In the genomic region with DNA sequence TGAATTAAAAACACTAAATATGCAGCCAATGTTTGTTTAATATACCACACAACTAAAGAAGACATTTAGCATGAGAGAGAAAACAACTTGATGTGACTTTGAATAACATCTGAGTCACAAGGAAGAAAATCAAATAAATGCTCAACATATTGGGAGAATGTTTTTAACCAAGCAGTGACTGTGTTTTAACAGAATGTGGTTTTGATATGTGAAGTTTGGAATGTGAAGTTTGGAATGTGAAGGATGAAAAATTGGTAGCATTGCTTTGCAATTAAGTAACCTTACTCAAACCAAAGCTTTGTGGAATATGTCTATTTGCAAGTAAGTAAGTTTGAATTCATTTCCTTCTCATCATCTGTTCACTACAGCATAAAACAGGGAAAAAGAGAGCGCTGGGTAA, we compare ENCODE assay signal across 18 cellular contexts.
DNase-seq lines count a peak whose midpoint lies in the region; ATAC-seq and TF ChIP-seq lines count a peak whose summit lies in the region.
"Had no signal": no experiment of that assay in that cellular context is flagged by ENCODE, and none has a peak within 500 bp of the region (broad histone marks: within the 10 kb centered on the region; RNA-seq: fewer than 3 reads in every experiment).

No MANE protein-coding gene starts in this region.

- no peaks in the 10 kb centered on the region for H3K27me3 ChIP-seq in mammary epithelial cell (ENCODE audit: insufficient read depth, low read length)
- H3K27me3 ChIP-seq: ascending aorta; BLaER1 treated with 17β-estradiol and CSF1 and Interleukin-3, amounts not matched to agents 10 nM and 100 nM had no signal

- no peak overlapping the region for H3K4me2 ChIP-seq in mammary epithelial cell (ENCODE audit: insufficient read depth, low read depth, low read length)
- H3K4me2 ChIP-seq: BLaER1 treated with 17β-estradiol and CSF1 and Interleukin-3, amounts not matched to agents 10 nM and 100 nM had no signal

- H3K4me3 ChIP-seq in mammary epithelial cell (replicated peaks in 1 of 3; ENCODE audit: insufficient read depth in 1 of 3, low read depth in 2 of 3, low read length in 3 of 3), result no peak overlapping the region
- H3K4me3 ChIP-seq: ascending aorta; BLaER1 treated with 17β-estradiol and CSF1 and Interleukin-3, amounts not matched to agents 10 nM and 100 nM; K562 had no signal

- no peaks in the 10 kb centered on the region for H3K4me1 Mint-ChIP-seq in effector memory CD8-positive, alpha-beta T cell (ENCODE audit: low read depth in 2 of 2)

- H3K79me2 ChIP-seq in mammary epithelial cell (ENCODE audit: insufficient read depth, low read length), result no peaks in the 10 kb centered on the region

- ATAC-seq in effector memory CD8-positive, alpha-beta T cell (replicated peaks), result no peak
- ATAC-seq: activated CD4-positive, CD25-positive, alpha-beta regulatory T cell treated with anti-CD3 and anti-CD28 coated beads, Interleukin-2, amount 50 U/mL, for 24 hours; K562 had no signal

- peaks cover 7% of the 10 kb centered on the region for H3K4me1 ChIP-seq in mammary epithelial cell (ENCODE audit: insufficient read depth, low read length)
- H3K4me1 ChIP-seq: ascending aorta; BLaER1 treated with 17β-estradiol and CSF1 and Interleukin-3, amounts not matched to agents 10 nM and 100 nM had no signal

- no peak overlapping the region for H3K4me3 Mint-ChIP-seq in effector memory CD8-positive, alpha-beta T cell

- intact Hi-C loops in mammary epithelial cell (cut with micrococcal nuclease), result no loop called here

- H3K36me3 Mint-ChIP-seq in effector memory CD8-positive, alpha-beta T cell (ENCODE audit: insufficient read depth), result no peaks in the 10 kb centered on the region

- no peak for TF ChIP-seq CTCF in mammary epithelial cell (conservative IDR thresholded peaks at IDR 0.05 in 1 of 2, IDR thresholded peaks at IDR 0.05 in 1 of 2; ENCODE audit: extremely low read depth in 1 of 2, insufficient read depth in 1 of 2, low read depth in 1 of 2, low read length in 2 of 2)

- H3K36me3 ChIP-seq in mammary epithelial cell (ENCODE audit: insufficient read depth, low read length), result no peaks in the 10 kb centered on the region
- H3K36me3 ChIP-seq: ascending aorta; BLaER1 treated with 17β-estradiol and CSF1 and Interleukin-3, amounts not matched to agents 10 nM and 100 nM had no signal

- WGBS in mammary epithelial cell (ENCODE audit: low coverage, missing lambda C conversion rate), result 100% methylated on average over 1 of the region's 1 CpG

- DNase-seq in AG08395 (ENCODE audit: low spot score), result peak; percentile 54
- DNase-seq in HT1080 (ENCODE audit: low read depth), result peak; percentile 74
- DNase-seq in mammary epithelial cell, result peak; percentile 17
- peak; percentile 94 for DNase-seq in kidney tubule cell (ENCODE audit: low spot score)
- no peak for DNase-seq in effector memory CD8-positive, alpha-beta T cell
- DNase-seq in NCI-H187 treated with DMSO at 0.1 percent for 48 hours (lab: John Stamatoyannopoulos, UW), result no peak
- DNase-seq in substantia nigra (lab: John Stamatoyannopoulos, UW), result no peak
- DNase-seq in KBM-7, result no peak
- DNase-seq: activated T-cell treated with anti-CD3 and anti-CD28 coated beads, Interleukin-2, amount 50 U/mL, for 1 hour; DND-41; kidney; NCI-H1930; NK-92 treated with Interleukin-12 subunit alpha and Interleukin-12 subunit beta, amount 100 ng/mL, for 24 hours; stimulated activated CD4-positive, alpha-beta T cell treated with anti-CD3 and anti-CD28 coated beads, Interleukin-15, amount 100 ng/mL, for 24 hours had no signal

- H3K27me3 Mint-ChIP-seq in effector memory CD8-positive, alpha-beta T cell, result peaks cover 0 to 5% of the 10 kb centered on the region in 2 donors

- H4K20me1 ChIP-seq in mammary epithelial cell (ENCODE audit: insufficient read depth, low read length), result no peaks in the 10 kb centered on the region
- H4K20me1 ChIP-seq: BLaER1 treated with 17β-estradiol and CSF1 and Interleukin-3, amounts not matched to agents 10 nM and 100 nM had no signal

- CTCF ChIA-PET in mammary epithelial cell (lab: Charles Lee; ENCODE audit: low non-redundant PET), result no interaction called here

- H3K9ac ChIP-seq in mammary epithelial cell (ENCODE audit: insufficient read depth, low read length), result no peak overlapping the region
- H3K9ac ChIP-seq: BLaER1 treated with 17β-estradiol and CSF1 and Interleukin-3, amounts not matched to agents 10 nM and 100 nM had no signal

- in situ Hi-C loops in mammary epithelial cell (cut with MboI; ENCODE audit: low sequenced_read_pairs in 2 of 2) (no loop called here), KBM-7 (cut with MboI; ENCODE audit: low pct_unique_long_range_greater_than_20kb, low sequenced_read_pairs) (no loop called here)

- no peak overlapping the region for H3K27ac Mint-ChIP-seq in effector memory CD8-positive, alpha-beta T cell

- peak overlapping the region; percentile 23 for H2AFZ ChIP-seq in mammary epithelial cell (ENCODE audit: low read depth, low read length)

- H3K27ac ChIP-seq in mammary epithelial cell (ENCODE audit: insufficient read depth, low read depth, low read length) (no peak overlapping the region), substantia nigra (ENCODE audit: low read depth, low read length, poor library complexity, severe bottlenecking) (no peak overlapping the region)
- H3K27ac ChIP-seq: ascending aorta; BLaER1 treated with 17β-estradiol and CSF1 and Interleukin-3, amounts not matched to agents 10 nM and 100 nM had no signal

- H3K9me3 Mint-ChIP-seq in effector memory CD8-positive, alpha-beta T cell, result no peaks in the 10 kb centered on the region

- H3K9me3 ChIP-seq in mammary epithelial cell (replicated peaks; ENCODE audit: insufficient read depth, low read length), result no peaks in the 10 kb centered on the region
- H3K9me3 ChIP-seq: ascending aorta; BLaER1 treated with 17β-estradiol and CSF1 and Interleukin-3, amounts not matched to agents 10 nM and 100 nM had no signal

- dilution Hi-C loops in mammary epithelial cell (cut with HindIII; ENCODE audit: low sequenced_read_pairs), result no loop called here

- no TSS peak for BruUV-seq in mammary epithelial cell (replicated peaks; lab: Mats Ljungman, UMichigan)

Comparison
In these comparisons a context has a peak if more than half of its experiments do, and no peak if none do; other contexts are left out.
1. DNase-seq: peak in AG08395 (single experiment), HT1080 (single experiment), mammary epithelial cell (single experiment) and kidney tubule cell (single experiment); none in effector memory CD8-positive, alpha-beta T cell (0 of 3), NCI-H187 treated with DMSO at 0.1 percent for 48 hours (single experiment), substantia nigra (0 of 49) and KBM-7 (single experiment).